ENCODE assay signal across 6 cellular contexts in genomic region chr17:18638357-18638756, GRCh38. TPM values are rescaled to one million over a fixed set of nuclear protein-coding genes. Genes with fewer than 3 reads are reported as not detected.
"Had no signal": no experiment of that assay in that cellular context is flagged by ENCODE, and none has a peak within 500 bp of the region (broad histone marks: within the 10 kb centered on the region; RNA-seq: fewer than 3 reads in every experiment).

No MANE protein-coding gene starts in this region.

RNA-seq across cellular contexts. Expression of gene TBC1D28, which starts 5.8 kb away (rescaled TPM):
- total RNA-seq: GM23248, H4, H7, HFFc6, HT1080, IMR-90 had no signal
- polyA plus RNA-seq: GM23248, IMR-90 had no signal
